22 cellular contexts compared by ENCODE assay signal in genomic region chr16:57617604-57618111, GRCh38. TPM values are rescaled to one million over a fixed set of nuclear protein-coding genes. Genes with fewer than 3 reads are reported as not detected.
DNase-seq lines count a peak whose midpoint lies in the region; ATAC-seq and TF ChIP-seq lines count a peak whose summit lies in the region.
"Had no signal": no experiment of that assay in that cellular context is flagged by ENCODE, and none has a peak within 500 bp of the region (broad histone marks: within the 10 kb centered on the region; RNA-seq: fewer than 3 reads in every experiment).

No MANE protein-coding gene starts in this region.

- H3K4me3 ChIP-seq in breast epithelium: no peak overlapping the region
- H3K4me3 ChIP-seq in suprapubic skin: no peak overlapping the region
- no peak overlapping the region for H3K4me3 ChIP-seq in H7 (ENCODE audit: insufficient read depth, low read depth, low read length)
- H3K4me3 ChIP-seq: GM23338 had no signal

- no peak for TF ChIP-seq POLR2A in breast epithelium (IDR thresholded peaks at IDR 0.05)
- no peak for TF ChIP-seq POLR2A in suprapubic skin (IDR thresholded peaks at IDR 0.05)

- H3K36me3 ChIP-seq in breast epithelium (no peaks in the 10 kb centered on the region), suprapubic skin (no peaks in the 10 kb centered on the region), H7 (replicated peaks; ENCODE audit: control insufficient read depth, insufficient read depth, low read length) (no peaks in the 10 kb centered on the region)

- POLR2A ChIA-PET in MCF 10A (lab: Yijun Ruan, JAX) (interaction anchor here (0.6 to 1.1 kb wide), 5 partner anchors 7 to 118 kb away, joined by 3 to 5 read pairs (median 3); partner anchors contain the start of gene DRC7), WTC11 (lab: Charles Lee) (no interaction called here)

- ATAC-seq in WTC11: no peak
- ATAC-seq: activated CD4-positive, CD25-positive, alpha-beta regulatory T cell treated with anti-CD3 and anti-CD28 coated beads, Interleukin-2, amount 50 U/mL, for 24 hours; GM23338; stimulated activated naive CD8-positive, alpha-beta T cell treated with anti-CD3 and anti-CD28 coated beads, Interleukin-15, Interleukin-2, amounts not matched to agents 100 U/mL and 50 U/mL, for 24 hours had no signal

- peak in 1 of 2 donors; percentile 17 for DNase-seq in breast epithelium (ENCODE audit: low spot score in 2 of 2)
- no peak for DNase-seq in MCF 10A (ENCODE audit: unreplicated experiment)
- DNase-seq in WTC11 (ENCODE audit: low spot score): peak; percentile 1
- peak; percentile 57 for DNase-seq in mesenteric fat pad (ENCODE audit: low spot score)
- peak; percentile 57 to 65 for DNase-seq in suprapubic skin (ENCODE audit: low spot score in 2 of 2)
- no peak for DNase-seq in pons (ENCODE audit: low spot score)
- no peak for DNase-seq in H7
- DNase-seq in DMS79 (lab: John Stamatoyannopoulos, UW): no peak
- DNase-seq: COR-L47; effector memory CD4-positive, alpha-beta T cell; hippocampal formation; NCI-H1436; NK-92 treated with Interleukin-12 subunit alpha and Interleukin-12 subunit beta, amount 100 ng/mL, for 24 hours; SIG-M5; stimulated activated CD4-positive, alpha-beta T cell treated with anti-CD3 and anti-CD28 coated beads, Interleukin-12 subunit alpha, Interleukin-12 subunit beta, amount 100 ng/mL, for 4 hours; stimulated activated naive CD8-positive, alpha-beta T cell treated with anti-CD3 and anti-CD28 coated beads, Interleukin-15, Interleukin-2, amounts not matched to agents 100 U/mL and 50 U/mL, for 24 hours had no signal

- H3K9me3 ChIP-seq in breast epithelium (no peaks in the 10 kb centered on the region), suprapubic skin (no peaks in the 10 kb centered on the region)

- H3K27ac ChIP-seq in breast epithelium (peak overlapping the region; percentile 92 to 94), suprapubic skin (peak overlapping the region; percentile 96)

- H3K4me3 Mint-ChIP-seq in MCF 10A (ENCODE audit: unreplicated experiment): no peak overlapping the region
- no peak overlapping the region for H3K4me3 Mint-ChIP-seq in WTC11
- H3K4me3 Mint-ChIP-seq: activated naive CD4-positive, alpha-beta T cell treated with anti-CD3 and anti-CD28 coated beads, Interleukin-2, amount 50 U/mL, for 24 hours; GM23338; T-helper 2 cell treated with Interferon-gamma antibody and Interleukin-4, amounts not matched to agents 5 μg/mL and 100 μg/mL, for 36 hours had no signal

- H3K27me3 ChIP-seq in breast epithelium: no peaks in the 10 kb centered on the region
- H3K27me3 ChIP-seq in suprapubic skin: no peaks in the 10 kb centered on the region
- H3K27me3 ChIP-seq in H7 (ENCODE audit: control insufficient read depth, insufficient read depth, low read length): no peaks in the 10 kb centered on the region

- TF ChIP-seq CTCF in breast epithelium (IDR thresholded peaks at IDR 0.05) (no peak), MCF 10A (IDR thresholded peaks at IDR 0.05; ENCODE audit: unreplicated experiment) (no peak), WTC11 (IDR thresholded peaks at IDR 0.05) (no peak), suprapubic skin (IDR thresholded peaks at IDR 0.05) (no peak)

- H3K36me3 Mint-ChIP-seq in MCF 10A (ENCODE audit: insufficient read depth, unreplicated experiment): no peaks in the 10 kb centered on the region
- no peaks in the 10 kb centered on the region for H3K36me3 Mint-ChIP-seq in WTC11
- H3K36me3 Mint-ChIP-seq: activated naive CD4-positive, alpha-beta T cell treated with anti-CD3 and anti-CD28 coated beads, Interleukin-2, amount 50 U/mL, for 24 hours had no signal

- H3K27ac Mint-ChIP-seq in MCF 10A (ENCODE audit: low read depth, unreplicated experiment) (no peak overlapping the region), WTC11 (no peak overlapping the region)
- H3K27ac Mint-ChIP-seq: activated naive CD4-positive, alpha-beta T cell treated with anti-CD3 and anti-CD28 coated beads, Interleukin-2, amount 50 U/mL, for 24 hours; GM23338; T-helper 2 cell treated with Interferon-gamma antibody and Interleukin-4, amounts not matched to agents 5 μg/mL and 100 μg/mL, for 36 hours had no signal

- BruUV-seq in MCF 10A (replicated peaks; lab: Mats Ljungman, UMichigan): no TSS peak

- WGBS in suprapubic skin: 83% methylated on average over 1 of the region's 8 CpGs

- H3K27me3 Mint-ChIP-seq in MCF 10A (ENCODE audit: insufficient read depth, unreplicated experiment) (no peaks in the 10 kb centered on the region), WTC11 (ENCODE audit: low read depth) (no peaks in the 10 kb centered on the region)
- H3K27me3 Mint-ChIP-seq: activated naive CD4-positive, alpha-beta T cell treated with anti-CD3 and anti-CD28 coated beads, Interleukin-2, amount 50 U/mL, for 24 hours had no signal

- H3K9me3 Mint-ChIP-seq in MCF 10A (ENCODE audit: unreplicated experiment) (no peaks in the 10 kb centered on the region), WTC11 (no peaks in the 10 kb centered on the region)
- H3K9me3 Mint-ChIP-seq: activated naive CD4-positive, alpha-beta T cell treated with anti-CD3 and anti-CD28 coated beads, Interleukin-2, amount 50 U/mL, for 24 hours; GM23338; T-helper 2 cell treated with Interferon-gamma antibody and Interleukin-4, amounts not matched to agents 5 μg/mL and 100 μg/mL, for 36 hours had no signal

- intact Hi-C loops in breast epithelium (cut with DNase I; ENCODE audit: low total_unique reads) (no loop called here), MCF 10A (cut with micrococcal nuclease) (no loop called here)

- H3K4me1 Mint-ChIP-seq in MCF 10A (ENCODE audit: insufficient read depth, unreplicated experiment) (peaks cover 38% of the 10 kb centered on the region), WTC11 (peaks cover 11% of the 10 kb centered on the region)

- CTCF ChIA-PET in MCF 10A (lab: Yijun Ruan, JAX) (interaction anchor here (0.6 to 1.6 kb wide), 4 partner anchors 11 to 309 kb away, joined by 3 to 5 read pairs (median 4); partner anchors contain the start of gene ADGRG1), WTC11 (lab: Charles Lee) (no interaction called here)

- TF ChIP-seq EP300 in suprapubic skin (IDR thresholded peaks at IDR 0.05): no peak

- peaks cover under 1 to 17% of the 10 kb centered on the region in 2 donors for H3K4me1 ChIP-seq in breast epithelium
- peaks cover 44% of the 10 kb centered on the region for H3K4me1 ChIP-seq in suprapubic skin

TF ChIP-seq in WTC11, 78 proteins besides CTCF, POLR2A, EP300 and RAD21:
- TF ChIP-seq ZNF317 (CRISPR knock-in tag; IDR thresholded peaks at IDR 0.05; ENCODE audit: borderline replicate concordance, low read depth) (no peak), NR1H2 (CRISPR knock-in tag; IDR thresholded peaks at IDR 0.05) (no peak), NFATC4 (CRISPR knock-in tag; IDR thresholded peaks at IDR 0.05) (no peak), PRRX2 (CRISPR knock-in tag; IDR thresholded peaks at IDR 0.05) (no peak), ZNF263 (CRISPR knock-in tag; IDR thresholded peaks at IDR 0.05; ENCODE audit: low read depth) (no peak), TCF7 (CRISPR knock-in tag; IDR thresholded peaks at IDR 0.05; ENCODE audit: low read depth) (no peak), CDX4 (CRISPR knock-in tag; IDR thresholded peaks at IDR 0.05; ENCODE audit: borderline replicate concordance) (no peak), JUN (CRISPR knock-in tag; IDR thresholded peaks at IDR 0.05) (no peak), SP1 (CRISPR knock-in tag; conservative IDR thresholded peaks at IDR 0.05) (no peak), RORB (CRISPR knock-in tag; IDR thresholded peaks at IDR 0.05) (no peak), ZNF425 (CRISPR knock-in tag; conservative IDR thresholded peaks at IDR 0.05) (no peak), CBFB (CRISPR knock-in tag; IDR thresholded peaks at IDR 0.05; ENCODE audit: low read depth) (no peak)
- TF ChIP-seq, protein P1, sequence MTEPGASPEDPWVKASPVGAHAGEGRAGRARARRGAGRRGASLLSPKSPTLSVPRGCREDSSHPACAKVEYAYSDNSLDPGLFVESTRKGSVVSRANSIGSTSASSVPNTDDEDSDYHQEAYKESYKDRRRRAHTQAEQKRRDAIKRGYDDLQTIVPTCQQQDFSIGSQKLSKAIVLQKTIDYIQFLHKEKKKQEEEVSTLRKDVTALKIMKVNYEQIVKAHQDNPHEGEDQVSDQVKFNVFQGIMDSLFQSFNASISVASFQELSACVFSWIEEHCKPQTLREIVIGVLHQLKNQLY (CRISPR knock-in tag; IDR thresholded peaks at IDR 0.05): no peak

RNA-seq across cellular contexts. Expression of gene ADGRG1, which starts 10.8 kb away (rescaled TPM):
- 10 to 100 TPM in 2 of 3 donors, 1 to 10 TPM in 1; 9.4 to 54.1 (median 34.0) TPM for total RNA-seq in breast epithelium
- total RNA-seq in MCF 10A (2022): 10.1 and 10.2 TPM in 2 replicates
- total RNA-seq in WTC11 (2021): 1.7 to 2.6 TPM (median 2.0 TPM) in 3 replicates
- total RNA-seq in mesenteric fat pad: 96.3 TPM
- total RNA-seq in suprapubic skin: 100 to 1,000 TPM; 107 to 202 (median 139) TPM
- total RNA-seq in H7 (2014; rRNA removed; shearing (Covaris generic)): 0.38 and 0.44 TPM in 2 replicates

RNA-seq across cellular contexts. Expression of gene ADGRG3, which starts 50.4 kb away (rescaled TPM):
- 1 to 10 TPM in 2 of 3 donors, under 1 TPM in 1; 0.64 to 5.2 (median 1.6) TPM for total RNA-seq in breast epithelium
- total RNA-seq in MCF 10A (2022): not detected in 2 replicates
- total RNA-seq in WTC11 (2021): 0.44 to 1.4 TPM (median 0.71 TPM) in 3 replicates
- total RNA-seq in mesenteric fat pad: 13.3 TPM
- 1 to 10 TPM in 2 of 4 donors, under 1 TPM in 1, not detected in 1; 0.32 to 2.0 (median 2.0) TPM for total RNA-seq in suprapubic skin
- total RNA-seq in H7 (2014; rRNA removed; shearing (Covaris generic)): 0.07 and 0.67 TPM in 2 replicates
- total RNA-seq: G401, GM23338, LHCN-M2 had no signal

Comparison
In these comparisons a context has a peak if more than half of its experiments do, and no peak if none do; other contexts are left out.
1. DNase-seq: peak in WTC11 (single experiment), mesenteric fat pad (single experiment) and suprapubic skin (2 of 2); none in MCF 10A (single experiment), pons (single experiment), H7 (single experiment) and DMS79 (single experiment).